ENCODE assay signal across 8 cellular contexts in the genomic region with DNA sequence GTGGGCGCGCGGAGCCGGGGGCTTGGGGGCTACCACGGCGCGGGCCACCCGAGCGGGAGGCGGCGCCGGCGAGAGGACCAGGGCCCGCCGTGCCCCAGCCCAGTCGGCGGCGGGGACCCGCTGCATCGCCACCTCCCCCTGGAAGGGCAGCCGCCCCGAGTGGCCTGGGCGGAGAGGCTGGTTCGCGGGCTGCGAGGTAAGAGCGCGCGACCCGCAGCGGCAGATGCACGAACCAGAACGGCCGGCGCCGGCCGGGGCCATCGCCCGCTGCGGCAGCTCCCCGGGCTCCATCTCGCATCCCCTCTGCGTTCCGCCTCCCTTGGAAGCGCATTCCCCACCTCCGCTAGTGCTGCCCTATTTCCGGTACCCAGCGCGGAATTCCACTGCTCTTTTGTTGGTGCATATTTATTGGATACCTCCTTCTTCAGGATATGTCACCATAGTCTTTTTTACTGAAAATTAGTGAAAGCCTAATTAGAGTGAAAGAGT. TPM values are rescaled to one million over a fixed set of nuclear protein-coding genes. Genes with fewer than 3 reads are reported as not detected.
A peak's percentile ranks its signal among the peaks of the same experiment; 100 is the strongest.
DNase-seq lines count a peak whose midpoint lies in the region; ATAC-seq and TF ChIP-seq lines count a peak whose summit lies in the region.

No MANE protein-coding gene starts in this region.

- DNase-seq in DMS79 treated with DMSO at 0.1 percent for 48 hours (lab: John Stamatoyannopoulos, UW) (peak; percentile 39), RPMI8226 (peak; percentile 32), body of pancreas (peak; percentile 28 to 48 (median 32)), retina (peak; percentile 82), cerebellar nuclear complex (lab: John Stamatoyannopoulos, UW) (no peak)

- intact Hi-C loops in body of pancreas (cut with DNase I), result no loop called here

- 0% methylated on average over 10 to 46 of the region's 49 CpGs for WGBS in body of pancreas, 2 donors

- peaks cover 17% of the 10 kb centered on the region for H3K4me1 ChIP-seq in body of pancreas

- peak overlapping the region; percentile 30 to 86 (median 80) for H3K27ac ChIP-seq in body of pancreas

- H3K4me3 ChIP-seq in body of pancreas (peak overlapping the region; percentile 52 to 70), iPS-11a (ENCODE audit: low read depth, low read length) (peak overlapping the region; percentile 79)

- peak; percentile 39 for ATAC-seq in GM19397 (IDR thresholded peaks at IDR 0.05; ENCODE audit: unreplicated experiment)
- ATAC-seq in HG03442 (IDR thresholded peaks at IDR 0.05; ENCODE audit: unreplicated experiment), result peak; percentile 32
- ATAC-seq in body of pancreas, result peak; percentile 46

- peak in 2 of 3 donors; percentile 20 to 23 for TF ChIP-seq POLR2A in body of pancreas (IDR thresholded peaks at IDR 0.05)

- H3K9me3 ChIP-seq in body of pancreas, result no peaks in the 10 kb centered on the region

- H3K27me3 ChIP-seq in body of pancreas, result no peaks in the 10 kb centered on the region

- no peaks in the 10 kb centered on the region for H3K36me3 ChIP-seq in body of pancreas (replicated peaks in 1 of 2; ENCODE audit: insufficient read depth in 1 of 2, low read depth in 2 of 2)

- TF ChIP-seq CTCF in body of pancreas (IDR thresholded peaks at IDR 0.05), result no peak

RNA-seq across cellular contexts. Expression of a gene that starts 0.7 kb away (rescaled TPM):
- total RNA-seq in body of pancreas, result 10 to 100 TPM; 29.8 to 33.6 TPM

RNA-seq across cellular contexts. Expression of a gene that starts 32.7 kb away (rescaled TPM):
- total RNA-seq in body of pancreas, result 100 to 1,000 TPM in 1 of 2 donors, 10 to 100 TPM in 1; 62.8 to 154 TPM

Comparison
In these comparisons a context has a peak if more than half of its experiments do, and no peak if none do; other contexts are left out.
1. DNase-seq: peak in DMS79 treated with DMSO at 0.1 percent for 48 hours (single experiment), RPMI8226 (single experiment), body of pancreas (4 of 4) and retina (single experiment); none in cerebellar nuclear complex (0 of 2).
2. Peak in every context shown above with its lines, with median percentiles within 50 percentile points of each other: ATAC-seq.